ENCODE assay signal across 23 cellular contexts in genomic region chr18:24185805-24186204, GRCh38. TPM values are rescaled to one million over a fixed set of nuclear protein-coding genes. Genes with fewer than 3 reads are reported as not detected.
"Had no signal": no experiment of that assay in that cellular context is flagged by ENCODE, and none has a peak within 500 bp of the region (broad histone marks: within the 10 kb centered on the region; RNA-seq: fewer than 3 reads in every experiment).

No MANE protein-coding gene starts in this region.

- H3K27me3 ChIP-seq: colonic mucosa, gastrocnemius medialis, heart left ventricle, neural progenitor cell, right lobe of liver, spleen, testis had no signal

- H3K4me2 ChIP-seq: neural progenitor cell had no signal

- H3K27ac ChIP-seq: colonic mucosa, gastrocnemius medialis, heart left ventricle, neural progenitor cell, parathyroid adenoma, right lobe of liver, spleen, testis had no signal

- H3K4me3 ChIP-seq: colonic mucosa, gastrocnemius medialis, heart left ventricle, neural progenitor cell, right lobe of liver, spleen, testis had no signal

- H2AFZ ChIP-seq: neural progenitor cell, parathyroid adenoma had no signal

- H3K27ac Mint-ChIP-seq: activated naive CD4-positive, alpha-beta T cell treated with anti-CD3 and anti-CD28 coated beads, Interleukin-2, amount 10 ng/mL, durations not matched to agents 7 days and 5 days; memory B cell; naive thymus-derived CD4-positive, alpha-beta T cell; neural progenitor cell; stimulated activated memory B cell treated with anti-CD40 and anti-IgM and Interleukin-4, amounts not matched to agents 10 μg/mL and 1 μg/mL and 100 μg/mL, for 72 hours; T-helper 1 cell treated with Interleukin-12 subunit alpha and Interleukin-12 subunit beta and Interleukin-4 antibody, amounts not matched to agents 30 μg/mL and 1 μg/mL, for 36 hours; type B pancreatic cell had no signal

- ATAC-seq: activated CD4-positive, CD25-positive, alpha-beta regulatory T cell treated with anti-CD3 and anti-CD28 coated beads, Interleukin-2, amount 50 U/mL, for 24 hours; activated T-cell treated with anti-CD3 and anti-CD28 coated beads, Interleukin-2, amount 50 U/mL, for 4 hours; gastrocnemius medialis; heart left ventricle; left ventricle myocardium superior; naive thymus-derived CD4-positive, alpha-beta T cell; right lobe of liver; stimulated activated memory B cell treated with anti-CD40 and anti-IgM and Interleukin-4, amounts not matched to agents 10 μg/mL and 1 μg/mL and 100 μg/mL, for 72 hours had no signal

- H3K4me1 Mint-ChIP-seq: activated naive CD4-positive, alpha-beta T cell treated with anti-CD3 and anti-CD28 coated beads, Interleukin-2, amount 10 ng/mL, durations not matched to agents 7 days and 5 days; naive thymus-derived CD4-positive, alpha-beta T cell had no signal

- H3K9me3 Mint-ChIP-seq: activated naive CD4-positive, alpha-beta T cell treated with anti-CD3 and anti-CD28 coated beads, Interleukin-2, amount 10 ng/mL, durations not matched to agents 7 days and 5 days; activated T-cell treated with anti-CD3 and anti-CD28 coated beads, Interleukin-2, amount 50 U/mL, for 4 hours; memory B cell; naive thymus-derived CD4-positive, alpha-beta T cell; neural progenitor cell; stimulated activated memory B cell treated with anti-CD40 and anti-IgM and Interleukin-4, amounts not matched to agents 10 μg/mL and 1 μg/mL and 100 μg/mL, for 72 hours; T-helper 1 cell treated with Interleukin-12 subunit alpha and Interleukin-12 subunit beta and Interleukin-4 antibody, amounts not matched to agents 30 μg/mL and 1 μg/mL, for 36 hours; type B pancreatic cell had no signal

- H3K36me3 ChIP-seq: colonic mucosa, neural progenitor cell, right lobe of liver had no signal

- H3K27me3 Mint-ChIP-seq: type B pancreatic cell had no signal

- H3K36me3 Mint-ChIP-seq: activated naive CD4-positive, alpha-beta T cell treated with anti-CD3 and anti-CD28 coated beads, Interleukin-2, amount 10 ng/mL, durations not matched to agents 7 days and 5 days; memory B cell; stimulated activated memory B cell treated with anti-CD40 and anti-IgM and Interleukin-4, amounts not matched to agents 10 μg/mL and 1 μg/mL and 100 μg/mL, for 72 hours had no signal

- H3K79me2 ChIP-seq: parathyroid adenoma had no signal

- H3K9me3 ChIP-seq: colonic mucosa, gastrocnemius medialis, heart left ventricle, right lobe of liver, spleen, testis had no signal

- H3K4me3 Mint-ChIP-seq: activated naive CD4-positive, alpha-beta T cell treated with anti-CD3 and anti-CD28 coated beads, Interleukin-2, amount 10 ng/mL, durations not matched to agents 7 days and 5 days; activated T-cell treated with anti-CD3 and anti-CD28 coated beads, Interleukin-2, amount 50 U/mL, for 4 hours; memory B cell; naive thymus-derived CD4-positive, alpha-beta T cell; neural progenitor cell; stimulated activated memory B cell treated with anti-CD40 and anti-IgM and Interleukin-4, amounts not matched to agents 10 μg/mL and 1 μg/mL and 100 μg/mL, for 72 hours; T-helper 1 cell treated with Interleukin-12 subunit alpha and Interleukin-12 subunit beta and Interleukin-4 antibody, amounts not matched to agents 30 μg/mL and 1 μg/mL, for 36 hours; type B pancreatic cell had no signal

- H3K4me1 ChIP-seq: colonic mucosa, testis had no signal

- DNase-seq: activated CD4-positive, alpha-beta T cell treated with anti-CD3 and anti-CD28 coated beads, Interleukin-2, amount 50 U/mL, for 1 hour; activated CD8-positive, alpha-beta memory T cell treated with anti-CD3 and anti-CD28 coated beads, Interleukin-2, amount 50 U/mL, for 4 hours; activated effector memory CD4-positive, alpha-beta T cell treated with Interleukin-2 at 50 U/mL for 16 hours; activated naive CD4-positive, alpha-beta T cell treated with anti-CD3 and anti-CD28 coated beads, Interleukin-2, amount 10 ng/mL, durations not matched to agents 7 days and 5 days; activated T-cell treated with anti-CD3 and anti-CD28 coated beads, Interleukin-2, amount 50 U/mL, for 4 hours; caudate nucleus; colonic mucosa; gastrocnemius medialis; heart left ventricle; kidney glomerular epithelial cell; left ventricle myocardium superior; naive thymus-derived CD4-positive, alpha-beta T cell; right lobe of liver; spleen; stimulated activated CD4-positive, alpha-beta T cell treated with anti-CD3 and anti-CD28 coated beads, Interleukin-4, amount 100 ng/mL, for 4 hours; testis had no signal

- H3K9ac ChIP-seq: neural progenitor cell, parathyroid adenoma had no signal

RNA-seq across cellular contexts. Expression of gene CABYR, which starts 46.9 kb away (rescaled TPM):
- total RNA-seq: left ventricle myocardium superior had no signal
